ENCODE assay signal across 10 cellular contexts in the genomic region with DNA sequence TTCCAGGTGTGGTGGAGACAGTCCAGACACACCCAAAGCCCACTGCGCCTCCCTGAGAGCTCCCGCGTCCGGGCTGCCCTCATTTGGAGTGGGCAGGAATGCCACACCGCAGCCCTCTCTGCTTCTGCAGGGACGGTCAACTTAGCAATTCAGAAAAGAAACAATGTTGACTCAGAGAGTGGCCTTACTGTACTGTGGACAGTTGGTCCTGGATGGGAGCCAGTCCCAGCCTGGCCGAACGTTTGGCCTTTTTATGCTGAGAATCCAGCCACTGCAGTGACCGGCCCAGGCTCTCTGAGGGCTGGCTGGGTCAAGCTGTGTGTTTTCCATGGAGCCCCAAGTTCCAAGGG. TPM values are rescaled to one million over a fixed set of nuclear protein-coding genes. Genes with fewer than 3 reads are reported as not detected.
A peak's percentile ranks its signal among the peaks of the same experiment; 100 is the strongest.
DNase-seq lines count a peak whose midpoint lies in the region; ATAC-seq and TF ChIP-seq lines count a peak whose summit lies in the region.
"Had no signal": no experiment of that assay in that cellular context is flagged by ENCODE, and none has a peak within 500 bp of the region (broad histone marks: within the 10 kb centered on the region; RNA-seq: fewer than 3 reads in every experiment).

No MANE protein-coding gene starts in this region.

- H3K9me3 ChIP-seq in ovary = no peaks in the 10 kb centered on the region

- DNase-seq in EL (peak; percentile 85), amniotic epithelial cell (ENCODE audit: low read depth) (peak; percentile 54), cardiac septum (ENCODE audit: low spot score) (peak; percentile 76), ovary (peak in 3 of 5 donors; percentile 8 to 46 (median 31)), CD14-positive monocyte (ENCODE audit: low spot score) (no peak), NCI-H2107 (lab: John Stamatoyannopoulos, UW) (no peak), globus pallidus (ENCODE audit: low spot score) (no peak)
- DNase-seq: effector CD8-positive, alpha-beta T cell; NK-92 treated with Interleukin-12 subunit alpha and Interleukin-12 subunit beta, amount 100 ng/mL, for 24 hours had no signal

- H3K27ac Mint-ChIP-seq in CD14-positive monocyte = peak overlapping the region in 1 of 7 donors; percentile 40

- no peak overlapping the region for H3K4me3 ChIP-seq in ovary

- peaks cover 0 to 7% (median 5%) of the 10 kb centered on the region in 7 donors for H3K9me3 Mint-ChIP-seq in CD14-positive monocyte

- no peak for TF ChIP-seq POLR2A in ovary (IDR thresholded peaks at IDR 0.05)

- no peak overlapping the region for H3K4me3 Mint-ChIP-seq in CD14-positive monocyte

- peaks cover 10 to 17% (median 17%) of the 10 kb centered on the region in 3 donors for H3K27me3 Mint-ChIP-seq in CD14-positive monocyte (ENCODE audit: low read depth in 3 of 3)

- no peak for TF ChIP-seq EP300 in ovary (IDR thresholded peaks at IDR 0.05)

- no peaks in the 10 kb centered on the region for H3K27me3 ChIP-seq in ovary

- H3K36me3 ChIP-seq in ovary = no peaks in the 10 kb centered on the region

- peaks cover 8 to 14% of the 10 kb centered on the region in 2 donors for H3K36me3 Mint-ChIP-seq in CD14-positive monocyte

- 53 to 62% (median 57%) methylated on average over 9 of the region's 9 CpGs for WGBS in ovary, 3 donors

- H3K4me1 ChIP-seq in ovary (ENCODE audit: insufficient read depth) = peaks cover 55% of the 10 kb centered on the region

- peaks cover 21% of the 10 kb centered on the region for H3K4me1 Mint-ChIP-seq in CD14-positive monocyte

- no peak for ATAC-seq in HG02763 (IDR thresholded peaks at IDR 0.05; ENCODE audit: unreplicated experiment)

- TF ChIP-seq CTCF in ovary (IDR thresholded peaks at IDR 0.05) (no peak), CD14-positive monocyte (IDR thresholded peaks at IDR 0.05) (no peak)

- H3K27ac ChIP-seq in ovary = no peak overlapping the region

- intact Hi-C loops in cardiac septum (cut with DNase I) (no loop called here), ovary (cut with DNase I) (no loop called here), CD14-positive monocyte (cut with micrococcal nuclease) (no loop called here)

RNA-seq across cellular contexts. Expression of gene GAS6, which starts 7.2 kb away (rescaled TPM):
- total RNA-seq in cardiac septum (201 TPM), ovary (100 to 1,000 TPM in 6 of 7 donors, 10 to 100 TPM in 1; 98.3 to 336 (median 143) TPM)
- polyA plus RNA-seq in ovary (100 to 1,000 TPM in 1 of 2 donors, 10 to 100 TPM in 1; 44.9 to 183 TPM), CD14-positive monocyte (1 to 10 TPM; 1.8 to 1.9 TPM)

Comparison
In these comparisons a context has a peak if more than half of its experiments do, and no peak if none do; other contexts are left out.
1. DNase-seq: peak in EL (single experiment), amniotic epithelial cell (single experiment), cardiac septum (single experiment) and ovary (3 of 5); none in CD14-positive monocyte (single experiment), NCI-H2107 (single experiment) and globus pallidus (single experiment).